Comparison of ENCODE assay signal across 9 cellular contexts in genomic region chr3:10266936-10267335, GRCh38. TPM values are rescaled to one million over a fixed set of nuclear protein-coding genes. Genes with fewer than 3 reads are reported as not detected.
DNase-seq lines count a peak whose midpoint lies in the region; ATAC-seq and TF ChIP-seq lines count a peak whose summit lies in the region.
"Not testable (repeated sequence)": the region's sequence is repeated elsewhere in the genome, so short reads cannot be mapped to it uniquely, and the experiment has no call there.
"Had no signal": no experiment of that assay in that cellular context is flagged by ENCODE, and none has a peak within 500 bp of the region (broad histone marks: within the 10 kb centered on the region; RNA-seq: fewer than 3 reads in every experiment).

No MANE protein-coding gene starts in this region.

- H3K4me3 Mint-ChIP-seq in CD8-positive, alpha-beta T cell: peak overlapping the region; percentile 32
- H3K4me3 Mint-ChIP-seq in activated CD4-positive, alpha-beta T cell treated with anti-CD3 and anti-CD28 coated beads for 36 hours; immature natural killer cell; natural killer cell: not testable (repeated sequence)
- peak overlapping the region; percentile 55 for H3K4me3 Mint-ChIP-seq in activated T-helper 17 cell treated with anti-CD3 and anti-CD28 coated beads, Interleukin-2, amount 50 U/mL, for 72 hours
- H3K4me3 Mint-ChIP-seq in activated naive CD8-positive, alpha-beta T cell: peak overlapping the region; percentile 66
- H3K4me3 Mint-ChIP-seq in stimulated activated effector memory CD8-positive, alpha-beta T cell treated with anti-CD3 and anti-CD28 coated beads, Interleukin-12 subunit alpha, Interleukin-12 subunit beta, amount 100 ng/mL, for 72 hours: peak overlapping the region; percentile 12

- ATAC-seq in CD8-positive, alpha-beta T cell; activated CD4-positive, alpha-beta T cell treated with anti-CD3 and anti-CD28 coated beads for 36 hours; activated T-helper 17 cell treated with anti-CD3 and anti-CD28 coated beads, Interleukin-2, amount 50 U/mL, for 72 hours (replicated peaks); natural killer cell; stimulated activated effector memory CD8-positive, alpha-beta T cell treated with anti-CD3 and anti-CD28 coated beads, Interleukin-12 subunit alpha, Interleukin-12 subunit beta, amount 100 ng/mL, for 72 hours: not testable (repeated sequence)

- POLR2A ChIA-PET in CD8-positive, alpha-beta T cell (lab: Charles Lee); activated CD4-positive, alpha-beta T cell treated with anti-CD3 and anti-CD28 coated beads for 36 hours (lab: Charles Lee): not testable (repeated sequence)

- not testable (repeated sequence) for H3K27me3 ChIP-seq in CD8-positive, alpha-beta T cell (ENCODE audit: insufficient read depth, low read length)

- peaks cover 50% of the 10 kb centered on the region for H3K4me1 ChIP-seq in CD8-positive, alpha-beta T cell (ENCODE audit: insufficient read depth, low read length)

- peaks cover 76% of the 10 kb centered on the region for H3K4me1 Mint-ChIP-seq in CD8-positive, alpha-beta T cell (ENCODE audit: low read depth)
- H3K4me1 Mint-ChIP-seq in activated CD4-positive, alpha-beta T cell treated with anti-CD3 and anti-CD28 coated beads for 36 hours: peaks cover 67% of the 10 kb centered on the region
- peaks cover 40% of the 10 kb centered on the region for H3K4me1 Mint-ChIP-seq in activated T-helper 17 cell treated with anti-CD3 and anti-CD28 coated beads, Interleukin-2, amount 50 U/mL, for 72 hours
- peaks cover 78% of the 10 kb centered on the region for H3K4me1 Mint-ChIP-seq in activated naive CD8-positive, alpha-beta T cell (ENCODE audit: low read depth)
- H3K4me1 Mint-ChIP-seq in immature natural killer cell: peaks cover 61 to 87% of the 10 kb centered on the region in 2 donors
- peaks cover 63 to 65% of the 10 kb centered on the region in 2 donors for H3K4me1 Mint-ChIP-seq in natural killer cell
- peaks cover 60% of the 10 kb centered on the region for H3K4me1 Mint-ChIP-seq in stimulated activated effector memory CD8-positive, alpha-beta T cell treated with anti-CD3 and anti-CD28 coated beads, Interleukin-12 subunit alpha, Interleukin-12 subunit beta, amount 100 ng/mL, for 72 hours

- not testable (repeated sequence) for H3K9me3 ChIP-seq in CD8-positive, alpha-beta T cell (ENCODE audit: low read length)

- intact Hi-C loops in CD8-positive, alpha-beta T cell (cut with DNase I, micrococcal nuclease); activated CD4-positive, alpha-beta T cell treated with anti-CD3 and anti-CD28 coated beads for 36 hours (cut with DNase I, micrococcal nuclease); natural killer cell (cut with micrococcal nuclease): not testable (repeated sequence)

- H3K9me3 Mint-ChIP-seq in CD8-positive, alpha-beta T cell; activated CD4-positive, alpha-beta T cell treated with anti-CD3 and anti-CD28 coated beads for 36 hours (ENCODE audit: low read depth); activated T-helper 17 cell treated with anti-CD3 and anti-CD28 coated beads, Interleukin-2, amount 50 U/mL, for 72 hours; activated naive CD8-positive, alpha-beta T cell (ENCODE audit: low read depth); immature natural killer cell; natural killer cell; stimulated activated effector memory CD8-positive, alpha-beta T cell treated with anti-CD3 and anti-CD28 coated beads, Interleukin-12 subunit alpha, Interleukin-12 subunit beta, amount 100 ng/mL, for 72 hours: not testable (repeated sequence)

- not testable (repeated sequence) for H3K27me3 Mint-ChIP-seq in CD8-positive, alpha-beta T cell (ENCODE audit: low read depth); activated CD4-positive, alpha-beta T cell treated with anti-CD3 and anti-CD28 coated beads for 36 hours; activated T-helper 17 cell treated with anti-CD3 and anti-CD28 coated beads, Interleukin-2, amount 50 U/mL, for 72 hours; activated naive CD8-positive, alpha-beta T cell; immature natural killer cell (ENCODE audit: low read depth in 3 of 3); natural killer cell (ENCODE audit: low read depth in 2 of 2)

- DNase-seq in CD8-positive, alpha-beta T cell; activated CD4-positive, alpha-beta T cell treated with anti-CD3 and anti-CD28 coated beads for 36 hours; immature natural killer cell; natural killer cell; stimulated activated effector memory CD8-positive, alpha-beta T cell treated with anti-CD3 and anti-CD28 coated beads, Interleukin-12 subunit alpha, Interleukin-12 subunit beta, amount 100 ng/mL, for 72 hours (ENCODE audit: low spot score in 2 of 2): not testable (repeated sequence)

- peak overlapping the region; percentile 9 for H3K27ac Mint-ChIP-seq in CD8-positive, alpha-beta T cell
- peak overlapping the region; percentile 16 for H3K27ac Mint-ChIP-seq in activated CD4-positive, alpha-beta T cell treated with anti-CD3 and anti-CD28 coated beads for 36 hours
- peak overlapping the region; percentile 65 for H3K27ac Mint-ChIP-seq in activated T-helper 17 cell treated with anti-CD3 and anti-CD28 coated beads, Interleukin-2, amount 50 U/mL, for 72 hours
- H3K27ac Mint-ChIP-seq in activated naive CD8-positive, alpha-beta T cell: not testable (repeated sequence)
- H3K27ac Mint-ChIP-seq in immature natural killer cell: peak overlapping the region in 4 of 6 donors; percentile 15 to 68 (median 50)
- H3K27ac Mint-ChIP-seq in natural killer cell: peak overlapping the region; percentile 74 to 81
- peak overlapping the region; percentile 68 for H3K27ac Mint-ChIP-seq in stimulated activated effector memory CD8-positive, alpha-beta T cell treated with anti-CD3 and anti-CD28 coated beads, Interleukin-12 subunit alpha, Interleukin-12 subunit beta, amount 100 ng/mL, for 72 hours

- H3K27ac ChIP-seq in CD8-positive, alpha-beta T cell (ENCODE audit: low read depth, low read length): not testable (repeated sequence)

- H3K4me3 ChIP-seq in CD8-positive, alpha-beta T cell (ENCODE audit: low read depth, low read length): not testable (repeated sequence)

- peaks cover 40% of the 10 kb centered on the region for H3K36me3 ChIP-seq in CD8-positive, alpha-beta T cell (ENCODE audit: insufficient read depth, low read length)

- not testable (repeated sequence) for TF ChIP-seq CTCF in CD8-positive, alpha-beta T cell (IDR thresholded peaks at IDR 0.05); natural killer cell (IDR thresholded peaks at IDR 0.05)

- H3K36me3 Mint-ChIP-seq in CD8-positive, alpha-beta T cell: peaks cover 74% of the 10 kb centered on the region
- H3K36me3 Mint-ChIP-seq in activated CD4-positive, alpha-beta T cell treated with anti-CD3 and anti-CD28 coated beads for 36 hours (ENCODE audit: low read depth): peaks cover 66% of the 10 kb centered on the region
- H3K36me3 Mint-ChIP-seq in activated T-helper 17 cell treated with anti-CD3 and anti-CD28 coated beads, Interleukin-2, amount 50 U/mL, for 72 hours (ENCODE audit: low read depth): peaks cover 100% of the 10 kb centered on the region
- peaks cover 20% of the 10 kb centered on the region for H3K36me3 Mint-ChIP-seq in activated naive CD8-positive, alpha-beta T cell
- H3K36me3 Mint-ChIP-seq in immature natural killer cell (peaks cover 10 to 52% (median 25%) of the 10 kb centered on the region in 3 donors), natural killer cell (peaks cover 14% of the 10 kb centered on the region)
- H3K36me3 Mint-ChIP-seq in stimulated activated effector memory CD8-positive, alpha-beta T cell treated with anti-CD3 and anti-CD28 coated beads, Interleukin-12 subunit alpha, Interleukin-12 subunit beta, amount 100 ng/mL, for 72 hours: peaks cover 100% of the 10 kb centered on the region

- CTCF ChIA-PET in CD8-positive, alpha-beta T cell (lab: Charles Lee): interaction anchor here (0.7 kb wide), 2 partner anchors 65 to 196 kb away, joined by 3 read pairs; no protein-coding TSS in a partner anchor
- CTCF ChIA-PET in activated CD4-positive, alpha-beta T cell treated with anti-CD3 and anti-CD28 coated beads for 36 hours (lab: Charles Lee): not testable (repeated sequence)

RNA-seq across cellular contexts. Expression of gene TATDN2, which starts 18.7 kb away (rescaled TPM):
- 10 to 100 TPM; 40.2 to 40.3 TPM for total RNA-seq in CD8-positive, alpha-beta T cell
- total RNA-seq in activated CD4-positive, alpha-beta T cell treated with anti-CD3 and anti-CD28 coated beads for 36 hours: 10 to 100 TPM; 40.0 to 40.2 TPM
- total RNA-seq in activated T-helper 17 cell treated with anti-CD3 and anti-CD28 coated beads, Interleukin-2, amount 50 U/mL, for 72 hours: 10 to 100 TPM; 56.7 to 71.7 TPM
- 10 to 100 TPM in 2 of 3 donors, 1 to 10 TPM in 1; 8.4 to 27.7 (median 10.6) TPM for polyA plus RNA-seq in immature natural killer cell
- 10 to 100 TPM; 75.6 to 99.4 (median 88.4) TPM for total RNA-seq in natural killer cell

RNA-seq across cellular contexts. Expression of gene GHRL, which starts 25.8 kb away (rescaled TPM):
- under 1 TPM in 1 of 2 experiments, not detected in 1; 0.92 TPM for total RNA-seq in CD8-positive, alpha-beta T cell
- under 1 TPM; 0.19 to 0.30 TPM for total RNA-seq in activated CD4-positive, alpha-beta T cell treated with anti-CD3 and anti-CD28 coated beads for 36 hours
- under 1 TPM; 0.34 to 0.58 TPM for total RNA-seq in activated T-helper 17 cell treated with anti-CD3 and anti-CD28 coated beads, Interleukin-2, amount 50 U/mL, for 72 hours
- 1 to 10 TPM in 2 of 3 donors, under 1 TPM in 1; 0.94 to 8.3 (median 1.7) TPM for polyA plus RNA-seq in immature natural killer cell
- total RNA-seq in natural killer cell: 1 to 10 TPM; 1.4 to 2.6 (median 1.5) TPM
- total RNA-seq: Daoy, HT-29 had no signal

RNA-seq across cellular contexts. Expression of gene SEC13, which starts 54.0 kb away (rescaled TPM):
- 10 to 100 TPM; 92.0 to 92.2 TPM for total RNA-seq in CD8-positive, alpha-beta T cell
- total RNA-seq in activated CD4-positive, alpha-beta T cell treated with anti-CD3 and anti-CD28 coated beads for 36 hours: 10 to 100 TPM; 89.9 to 92.0 TPM
- total RNA-seq in activated T-helper 17 cell treated with anti-CD3 and anti-CD28 coated beads, Interleukin-2, amount 50 U/mL, for 72 hours: 100 to 1,000 TPM in 1 of 2 donors, 10 to 100 TPM in 1; 69.5 to 104 TPM
- 100 to 1,000 TPM; 157 to 162 (median 162) TPM for polyA plus RNA-seq in immature natural killer cell
- 100 to 1,000 TPM in 1 of 3 donors, 10 to 100 TPM in 2; 88.6 to 105 (median 99.3) TPM for total RNA-seq in natural killer cell
